In genomic region chr11:131204984-131205383, GRCh38 we compare ENCODE assay signal across 2 cellular contexts.
TF ChIP-seq lines count a peak whose summit lies in the region.

No MANE protein-coding gene starts in this region.

TF ChIP-seq in IMR-90, 13 proteins besides CTCF, POLR2A, EP300 and RAD21:
- no peak for TF ChIP-seq USF2 (IDR thresholded peaks at IDR 0.05; ENCODE audit: low read depth, low read length)
- TF ChIP-seq NFE2L2 (IDR thresholded peaks at IDR 0.05; ENCODE audit: low read depth, low read length): no peak
- no peak for TF ChIP-seq ELK1 (IDR thresholded peaks at IDR 0.05; ENCODE audit: borderline replicate concordance, low read depth, low read length)
- no peak for TF ChIP-seq RCOR1 (IDR thresholded peaks at IDR 0.05; ENCODE audit: insufficient replicate concordance, low read length)
- no peak for TF ChIP-seq FOS (IDR thresholded peaks at IDR 0.05; ENCODE audit: low read depth, low read length)
- TF ChIP-seq CHD1 (IDR thresholded peaks at IDR 0.05; ENCODE audit: low read depth, low read length): no peak
- no peak for TF ChIP-seq MAFK (IDR thresholded peaks at IDR 0.05; ENCODE audit: low read depth, low read length)
- no peak for TF ChIP-seq MXI1 (IDR thresholded peaks at IDR 0.05; ENCODE audit: borderline replicate concordance, low read depth, low read length)
- TF ChIP-seq CEBPB (IDR thresholded peaks at IDR 0.05; ENCODE audit: low read depth, low read length): no peak
- TF ChIP-seq BHLHE40 (IDR thresholded peaks at IDR 0.05; ENCODE audit: low read depth, low read length): no peak
- no peak for TF ChIP-seq MAZ (IDR thresholded peaks at IDR 0.05; ENCODE audit: borderline replicate concordance, low read depth, low read length)
TF ChIP-seq in IMR-90: peak in this region for 0.

TF ChIP-seq in H1, 55 proteins besides CTCF, POLR2A, EP300 and RAD21 (continued from another document):
- TF ChIP-seq EZH2 (IDR thresholded peaks at IDR 0.05; ENCODE audit: low read depth, low read length, severe bottlenecking): no peak
